In the genomic region with DNA sequence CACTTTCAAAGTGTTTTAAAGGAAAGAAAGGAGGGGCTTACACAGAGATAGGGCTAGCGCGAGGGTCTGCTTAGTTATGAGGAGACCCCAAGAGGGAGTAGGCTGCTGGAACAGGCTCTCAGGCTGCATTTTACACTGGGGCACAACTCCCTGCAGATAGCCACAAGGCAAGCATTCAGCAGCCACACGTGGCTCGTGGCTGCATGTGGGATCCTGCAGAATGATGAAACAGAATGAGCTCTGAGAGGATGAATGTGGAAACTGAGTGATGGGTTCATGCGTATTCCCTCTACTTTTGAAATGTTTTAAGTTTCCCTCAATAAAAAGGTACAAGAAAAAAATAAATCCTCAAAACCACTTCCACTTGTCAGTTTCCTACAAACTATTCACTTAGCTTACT, we compare ENCODE assay signal across 18 cellular contexts. TPM values are rescaled to one million over a fixed set of nuclear protein-coding genes. Genes with fewer than 3 reads are reported as not detected.
DNase-seq lines count a peak whose midpoint lies in the region; ATAC-seq lines count a peak whose summit lies in the region.
"Had no signal": no experiment of that assay in that cellular context is flagged by ENCODE, and none has a peak within 500 bp of the region (broad histone marks: within the 10 kb centered on the region; RNA-seq: fewer than 3 reads in every experiment).

No MANE protein-coding gene starts in this region.

- CTCF ChIA-PET in activated naive CD4-positive, alpha-beta T cell treated with anti-CD3 and anti-CD28 coated beads, Interleukin-2, amount 10 ng/mL, durations not matched to agents 7 days and 5 days (lab: Charles Lee), result interaction anchor here (0.6 to 1.8 kb wide), 3 partner anchors 9 to 103 kb away, joined by 3 to 10 read pairs (median 5); no protein-coding TSS in a partner anchor

- H3K27me3 Mint-ChIP-seq in activated naive CD4-positive, alpha-beta T cell treated with anti-CD3 and anti-CD28 coated beads, Interleukin-2, amount 10 ng/mL, durations not matched to agents 7 days and 5 days, result no peaks in the 10 kb centered on the region
- H3K27me3 Mint-ChIP-seq in T-helper 2 cell treated with Interferon-gamma antibody and Interleukin-4, amounts not matched to agents 5 μg/mL and 100 μg/mL, for 36 hours (ENCODE audit: low read depth), result no peaks in the 10 kb centered on the region
- no peaks in the 10 kb centered on the region for H3K27me3 Mint-ChIP-seq in effector memory CD8-positive, alpha-beta T cell

- H3K27ac Mint-ChIP-seq in activated naive CD4-positive, alpha-beta T cell treated with anti-CD3 and anti-CD28 coated beads, Interleukin-2, amount 10 ng/mL, durations not matched to agents 7 days and 5 days, result peak overlapping the region; percentile 39
- peak overlapping the region in 1 of 2 donors; percentile 69 for H3K27ac Mint-ChIP-seq in activated naive CD4-positive, alpha-beta T cell treated with anti-CD3 and anti-CD28 coated beads, Interleukin-2, amount 50 U/mL, for 72 hours
- H3K27ac Mint-ChIP-seq in T-helper 2 cell treated with Interferon-gamma antibody and Interleukin-4, amounts not matched to agents 5 μg/mL and 100 μg/mL, for 36 hours, result peak overlapping the region; percentile 27
- H3K27ac Mint-ChIP-seq in effector memory CD8-positive, alpha-beta T cell, result peak overlapping the region; percentile 77 to 94
- H3K27ac Mint-ChIP-seq: nephron had no signal

- ATAC-seq in activated naive CD4-positive, alpha-beta T cell treated with anti-CD3 and anti-CD28 coated beads, Interleukin-2, amount 50 U/mL, for 72 hours, result no peak
- ATAC-seq in effector memory CD8-positive, alpha-beta T cell (replicated peaks), result no peak
- ATAC-seq in GM18909 (IDR thresholded peaks at IDR 0.05; ENCODE audit: poor library complexity, unreplicated experiment), result no peak
- ATAC-seq in esophagus mucosa, result no peak
- ATAC-seq: heart left ventricle, pancreas, right cardiac atrium had no signal

- H3K4me1 Mint-ChIP-seq in activated naive CD4-positive, alpha-beta T cell treated with anti-CD3 and anti-CD28 coated beads, Interleukin-2, amount 10 ng/mL, durations not matched to agents 7 days and 5 days, result peaks cover 88% of the 10 kb centered on the region
- peaks cover 76% of the 10 kb centered on the region for H3K4me1 Mint-ChIP-seq in T-helper 2 cell treated with Interferon-gamma antibody and Interleukin-4, amounts not matched to agents 5 μg/mL and 100 μg/mL, for 36 hours (ENCODE audit: low read depth)
- H3K4me1 Mint-ChIP-seq in effector memory CD8-positive, alpha-beta T cell (ENCODE audit: low read depth in 2 of 2), result peaks cover 76 to 87% of the 10 kb centered on the region in 2 donors

- H3K9me3 Mint-ChIP-seq in activated naive CD4-positive, alpha-beta T cell treated with anti-CD3 and anti-CD28 coated beads, Interleukin-2, amount 10 ng/mL, durations not matched to agents 7 days and 5 days, result no peaks in the 10 kb centered on the region
- H3K9me3 Mint-ChIP-seq in activated naive CD4-positive, alpha-beta T cell treated with anti-CD3 and anti-CD28 coated beads, Interleukin-2, amount 50 U/mL, for 72 hours, result peaks cover 0 to 4% of the 10 kb centered on the region in 2 donors
- H3K9me3 Mint-ChIP-seq in T-helper 2 cell treated with Interferon-gamma antibody and Interleukin-4, amounts not matched to agents 5 μg/mL and 100 μg/mL, for 36 hours, result no peaks in the 10 kb centered on the region
- no peaks in the 10 kb centered on the region for H3K9me3 Mint-ChIP-seq in effector memory CD8-positive, alpha-beta T cell
- H3K9me3 Mint-ChIP-seq: nephron had no signal

- H3K36me3 Mint-ChIP-seq in activated naive CD4-positive, alpha-beta T cell treated with anti-CD3 and anti-CD28 coated beads, Interleukin-2, amount 10 ng/mL, durations not matched to agents 7 days and 5 days, result peaks cover 35% of the 10 kb centered on the region
- H3K36me3 Mint-ChIP-seq in activated naive CD4-positive, alpha-beta T cell treated with anti-CD3 and anti-CD28 coated beads, Interleukin-2, amount 50 U/mL, for 72 hours, result peaks cover 0 to 7% of the 10 kb centered on the region in 2 donors
- H3K36me3 Mint-ChIP-seq in T-helper 2 cell treated with Interferon-gamma antibody and Interleukin-4, amounts not matched to agents 5 μg/mL and 100 μg/mL, for 36 hours (ENCODE audit: low read depth), result peaks cover 11% of the 10 kb centered on the region
- peaks cover 22% of the 10 kb centered on the region for H3K36me3 Mint-ChIP-seq in effector memory CD8-positive, alpha-beta T cell (ENCODE audit: insufficient read depth)

- H3K4me3 Mint-ChIP-seq in activated naive CD4-positive, alpha-beta T cell treated with anti-CD3 and anti-CD28 coated beads, Interleukin-2, amount 10 ng/mL, durations not matched to agents 7 days and 5 days, result no peak overlapping the region
- peak overlapping the region; percentile 35 for H3K4me3 Mint-ChIP-seq in T-helper 2 cell treated with Interferon-gamma antibody and Interleukin-4, amounts not matched to agents 5 μg/mL and 100 μg/mL, for 36 hours
- H3K4me3 Mint-ChIP-seq in effector memory CD8-positive, alpha-beta T cell, result peak overlapping the region; percentile 17 to 80
- H3K4me3 Mint-ChIP-seq: nephron had no signal

- no peak for DNase-seq in activated naive CD4-positive, alpha-beta T cell treated with anti-CD3 and anti-CD28 coated beads, Interleukin-2, amount 10 ng/mL, durations not matched to agents 7 days and 5 days
- no peak for DNase-seq in activated naive CD4-positive, alpha-beta T cell treated with anti-CD3 and anti-CD28 coated beads, Interleukin-2, amount 50 U/mL, for 72 hours (ENCODE audit: low spot score in 2 of 2)
- DNase-seq in T-helper 2 cell treated with Interferon-gamma antibody and Interleukin-4, amounts not matched to agents 5 μg/mL and 100 μg/mL, for 36 hours (ENCODE audit: low spot score), result no peak
- DNase-seq in effector memory CD8-positive, alpha-beta T cell, result no peak
- no peak for DNase-seq in DMS53 treated with DMSO at 0.1 percent for 48 hours (lab: John Stamatoyannopoulos, UW; ENCODE audit: unreplicated experiment)
- DNase-seq: activated effector memory CD4-positive, alpha-beta T cell treated with anti-CD3 and anti-CD28 coated beads, Interleukin-2, amount 50 U/mL, for 16 hours; aorta; dermis blood vessel endothelial cell; DMS79; heart left ventricle; mesendoderm; NCI-H1417 treated with DMSO at 0.1 percent for 48 hours; pancreas; stimulated activated CD4-positive, alpha-beta T cell treated with anti-CD3 and anti-CD28 coated beads, Interleukin-12 subunit alpha, Interleukin-12 subunit beta, amount 100 ng/mL, for 4 hours had no signal

RNA-seq across cellular contexts. Expression of a gene that starts 37.0 kb away (rescaled TPM):
- total RNA-seq in activated naive CD4-positive, alpha-beta T cell treated with anti-CD3 and anti-CD28 coated beads, Interleukin-2, amount 50 U/mL, for 72 hours, result 100 to 1,000 TPM in 1 of 2 donors, 10 to 100 TPM in 1; 87.7 to 137 TPM
- total RNA-seq in esophagus mucosa, result 10.0 TPM
